8 cellular contexts compared by ENCODE assay signal in genomic region chr11:859394-860131, GRCh38. TPM values are rescaled to one million over a fixed set of nuclear protein-coding genes. Genes with fewer than 3 reads are reported as not detected.
DNase-seq lines count a peak whose midpoint lies in the region; ATAC-seq and TF ChIP-seq lines count a peak whose summit lies in the region.

No MANE protein-coding gene starts in this region.

- H3K4me1 ChIP-seq in mesenchymal stem cell (ENCODE audit: control insufficient read depth, insufficient read depth, low read depth, low read length), result peaks cover 70% of the 10 kb centered on the region

- no peaks in the 10 kb centered on the region for H3K9me3 ChIP-seq in mesenchymal stem cell (ENCODE audit: control insufficient read depth, low read length)

- intact Hi-C loops in Calu3 (cut with micrococcal nuclease; ENCODE audit: unreplicated experiment), result loop anchor here (10.0 kb wide), 1 partner anchor 195 kb away; no protein-coding TSS in a partner anchor

- peaks cover 28 to 64% of the 10 kb centered on the region in 2 experiments for H3K36me3 ChIP-seq in mesenchymal stem cell (ENCODE audit: control insufficient read depth in 1 of 2, insufficient read depth in 2 of 2, low read depth in 1 of 2, low read length in 2 of 2)

- H3K4me1 Mint-ChIP-seq in Calu3 (ENCODE audit: low read depth, unreplicated experiment), result peaks cover 9% of the 10 kb centered on the region

- peak overlapping the region in 1 of 2 experiments; percentile 75 for H2BK12ac ChIP-seq in mesenchymal stem cell (ENCODE audit: low read length in 2 of 2)

- H3K27ac ChIP-seq in caudate nucleus (ENCODE audit: low read depth, low read length), result no peak overlapping the region
- H3K27ac ChIP-seq in mesenchymal stem cell (ENCODE audit: low read length, poor library complexity, severe bottlenecking), result peak overlapping the region; percentile 45

- no peak overlapping the region for H2BK15ac ChIP-seq in mesenchymal stem cell (ENCODE audit: low read depth, poor library complexity, severe bottlenecking)

- peaks cover 15% of the 10 kb centered on the region for H3K27me3 Mint-ChIP-seq in Calu3 (ENCODE audit: unreplicated experiment)

- H3K23ac ChIP-seq in mesenchymal stem cell (ENCODE audit: low read length in 2 of 2), result no peak overlapping the region

- no peaks in the 10 kb centered on the region for H3K27me3 ChIP-seq in mesenchymal stem cell (ENCODE audit: control insufficient read depth in 1 of 2, insufficient read depth in 1 of 2, low read length in 2 of 2)

- whole genome bisulfite sequencing in mesenchymal stem cell, result 89% methylated on average over 29 of the region's 31 CpGs

- TF ChIP-seq CTCF in Calu3 (IDR thresholded peaks at IDR 0.05; ENCODE audit: unreplicated experiment), result no peak

- H3K4me3 ChIP-seq in mesenchymal stem cell (ENCODE audit: insufficient read depth in 1 of 2, low read depth in 1 of 2, low read length in 2 of 2), result peak overlapping the region; percentile 35 to 45

- H3K18ac ChIP-seq in mesenchymal stem cell (ENCODE audit: low read depth in 1 of 2, low read length in 2 of 2), result peak overlapping the region; percentile 38 to 86

- DNase-seq in Calu3 (peak; percentile 91), NCI-H2196 treated with DMSO at 0.1 percent for 48 hours (lab: John Stamatoyannopoulos, UW; ENCODE audit: unreplicated experiment) (peak; percentile 81), caudate nucleus (lab: John Stamatoyannopoulos, UW) (peak in 39 of 61 donors; percentile 19 to 92 (median 52)), mesenchymal stem cell (peak; percentile 68), NOMO-1 treated with DMSO at 0.1 percent for 48 hours (lab: John Stamatoyannopoulos, UW; ENCODE audit: unreplicated experiment) (no peak), KG1 (lab: John Stamatoyannopoulos, UW) (no peak)

- H3K4me3 Mint-ChIP-seq in Calu3 (ENCODE audit: low read depth, unreplicated experiment), result peak overlapping the region; percentile 72

- peak overlapping the region; percentile 74 for H3K27ac Mint-ChIP-seq in Calu3 (ENCODE audit: unreplicated experiment)

- H2BK120ac ChIP-seq in mesenchymal stem cell (ENCODE audit: low read depth, low read length), result peak overlapping the region; percentile 37

- H3K4ac ChIP-seq in mesenchymal stem cell (ENCODE audit: low read depth in 1 of 2, low read length in 2 of 2), result peak overlapping the region in 1 of 2 experiments; percentile 47

- H3K9me3 Mint-ChIP-seq in Calu3 (ENCODE audit: low read depth, unreplicated experiment), result no peaks in the 10 kb centered on the region

- CTCF ChIA-PET in Calu3 (lab: Charles Lee), result interaction anchor here (0.6 to 1.6 kb wide), 7 partner anchors 11 to 496 kb away, joined by 3 to 20 read pairs (median 3); no protein-coding TSS in a partner anchor

- peak overlapping the region; percentile 66 for H4K91ac ChIP-seq in mesenchymal stem cell (ENCODE audit: low read length)

- no TSS peak for BruUV-seq in Calu3 (replicated peaks; lab: Mats Ljungman, UMichigan)

- ATAC-seq in HG03565 (IDR thresholded peaks at IDR 0.05; ENCODE audit: unreplicated experiment) (no peak), HG03432 (IDR thresholded peaks at IDR 0.05; ENCODE audit: unreplicated experiment) (no peak)

- H3K79me1 ChIP-seq in mesenchymal stem cell (replicated peaks; ENCODE audit: low read length, poor library complexity, severe bottlenecking), result peaks cover 26% of the 10 kb centered on the region

- H3K36me3 Mint-ChIP-seq in Calu3 (ENCODE audit: insufficient read depth, unreplicated experiment), result peaks cover 70% of the 10 kb centered on the region

- no peak overlapping the region for H2AFZ ChIP-seq in mesenchymal stem cell (ENCODE audit: low read depth, low read length)

- H2AK5ac ChIP-seq in mesenchymal stem cell (ENCODE audit: low read length, severe bottlenecking), result peak overlapping the region; percentile 68

- H2BK5ac ChIP-seq in mesenchymal stem cell (ENCODE audit: low read depth, low read length, poor library complexity, severe bottlenecking), result no peak overlapping the region

- peak overlapping the region; percentile 78 for H4K8ac ChIP-seq in mesenchymal stem cell (ENCODE audit: low read length)

- H3K9ac ChIP-seq in mesenchymal stem cell (ENCODE audit: low read length), result peak overlapping the region; percentile 54

- peak overlapping the region; percentile 40 for H3K4me2 ChIP-seq in mesenchymal stem cell (ENCODE audit: low read length, poor library complexity, severe bottlenecking)

- H3K14ac ChIP-seq in mesenchymal stem cell (ENCODE audit: low read length in 2 of 2), result peak overlapping the region in 1 of 2 experiments; percentile 86

RNA-seq across cellular contexts. Expression of gene TSPAN4, which starts 16.9 kb away (rescaled TPM):
- total RNA-seq in Calu3 (2022), result 28.9 and 36.3 TPM in 2 replicates
- 121 TPM for polyA plus RNA-seq in mesenchymal stem cell (2013, experiment 1 of 2)
- 117 TPM for polyA plus RNA-seq in mesenchymal stem cell (2013, experiment 2 of 2)

RNA-seq across cellular contexts. Expression of gene POLR2L, which starts 17.2 kb away (rescaled TPM):
- total RNA-seq in Calu3 (2022), result 107 and 115 TPM in 2 replicates
- 439 TPM for polyA plus RNA-seq in mesenchymal stem cell (2013, experiment 1 of 2)
- polyA plus RNA-seq in mesenchymal stem cell (2013, experiment 2 of 2), result 458 TPM

RNA-seq across cellular contexts. Expression of gene CD151, which starts 26.8 kb away (rescaled TPM):
- 472 and 482 TPM in 2 replicates for total RNA-seq in Calu3 (2022)
- 315 TPM for polyA plus RNA-seq in mesenchymal stem cell (2013, experiment 1 of 2)
- polyA plus RNA-seq in mesenchymal stem cell (2013, experiment 2 of 2), result 301 TPM

RNA-seq across cellular contexts. Expression of gene CRACR2B, which starts 31.8 kb away (rescaled TPM):
- 33.4 and 35.3 TPM in 2 replicates for total RNA-seq in Calu3 (2022)
- 0.58 TPM for polyA plus RNA-seq in mesenchymal stem cell (2013, experiment 1 of 2)
- 0.34 TPM for polyA plus RNA-seq in mesenchymal stem cell (2013, experiment 2 of 2)

RNA-seq across cellular contexts. Expression of gene PNPLA2, which starts 40.8 kb away (rescaled TPM):
- 134 and 151 TPM in 2 replicates for total RNA-seq in Calu3 (2022)
- 30.6 TPM for polyA plus RNA-seq in mesenchymal stem cell (2013, experiment 1 of 2)
- 30.0 TPM for polyA plus RNA-seq in mesenchymal stem cell (2013, experiment 2 of 2)

Comparison
In these comparisons a context has a peak if more than half of its experiments do, and no peak if none do; other contexts are left out.
1. DNase-seq: peak in Calu3 (single experiment), NCI-H2196 treated with DMSO at 0.1 percent for 48 hours (single experiment), caudate nucleus (39 of 61) and mesenchymal stem cell (single experiment); none in NOMO-1 treated with DMSO at 0.1 percent for 48 hours (single experiment) and KG1 (single experiment).